ENCODE assay signal across 8 cellular contexts in genomic region chr1:61083799-61084385, GRCh38. TPM values are rescaled to one million over a fixed set of nuclear protein-coding genes. Genes with fewer than 3 reads are reported as not detected.
DNase-seq lines count a peak whose midpoint lies in the region; ATAC-seq and TF ChIP-seq lines count a peak whose summit lies in the region.

No MANE protein-coding gene starts in this region.

- H3K36me3 Mint-ChIP-seq in Calu3 (ENCODE audit: insufficient read depth, unreplicated experiment), result peaks cover 47% of the 10 kb centered on the region

- ATAC-seq in RWPE2 (ENCODE audit: low read depth) (no peak), GM21367 (IDR thresholded peaks at IDR 0.05; ENCODE audit: unreplicated experiment) (no peak)

- H3K27me3 ChIP-seq in RWPE2 (ENCODE audit: insufficient read depth, poor library complexity, severe bottlenecking), result no peaks in the 10 kb centered on the region
- no peaks in the 10 kb centered on the region for H3K27me3 ChIP-seq in fibroblast of lung (ENCODE audit: control insufficient read depth, insufficient read depth, low read length)
- H3K27me3 ChIP-seq in parathyroid adenoma (ENCODE audit: control insufficient read depth, insufficient read depth, low read length), result no peaks in the 10 kb centered on the region

- peak overlapping the region; percentile 85 for H3K27ac ChIP-seq in RWPE2 (ENCODE audit: poor library complexity, severe bottlenecking)
- H3K27ac ChIP-seq in fibroblast of lung (ENCODE audit: insufficient read depth, low read length), result peak overlapping the region; percentile 58
- H3K27ac ChIP-seq in parathyroid adenoma, result peak overlapping the region; percentile 61

- H2AFZ ChIP-seq in fibroblast of lung (ENCODE audit: low read length) (peak overlapping the region; percentile 73), parathyroid adenoma (peak overlapping the region; percentile 62)

- H3K4me1 Mint-ChIP-seq in Calu3 (ENCODE audit: low read depth, unreplicated experiment), result peaks cover 47% of the 10 kb centered on the region

- peaks cover 11% of the 10 kb centered on the region for H3K36me3 ChIP-seq in RWPE2 (ENCODE audit: low read depth)
- peaks cover 4% of the 10 kb centered on the region for H3K36me3 ChIP-seq in fibroblast of lung (ENCODE audit: control insufficient read depth, insufficient read depth, low read length)
- no peaks in the 10 kb centered on the region for H3K36me3 ChIP-seq in parathyroid adenoma (ENCODE audit: control insufficient read depth, insufficient read depth, low read length)

- no peaks in the 10 kb centered on the region for H3K9me3 ChIP-seq in RWPE2 (ENCODE audit: severe bottlenecking)
- H3K9me3 ChIP-seq in fibroblast of lung (ENCODE audit: control insufficient read depth, insufficient read depth, low read depth, low read length), result no peaks in the 10 kb centered on the region
- H3K9me3 ChIP-seq in parathyroid adenoma (ENCODE audit: control insufficient read depth, low read length), result no peaks in the 10 kb centered on the region

- H3K4me3 ChIP-seq in RWPE2 (ENCODE audit: severe bottlenecking) (peak overlapping the region; percentile 88), fibroblast of lung (replicated peaks in 1 of 4; ENCODE audit: control extremely low read depth in 1 of 4, insufficient read depth in 1 of 4, low read depth in 3 of 4, low read length in 4 of 4) (peak overlapping the region; percentile 60 to 80 (median 75)), parathyroid adenoma (ENCODE audit: low read depth, low read length) (peak overlapping the region; percentile 68)

- peak overlapping the region; percentile 93 for H3K4me2 ChIP-seq in fibroblast of lung (ENCODE audit: extremely low read depth, insufficient read depth, low read length)
- H3K4me2 ChIP-seq in parathyroid adenoma (ENCODE audit: low read length), result peak overlapping the region; percentile 73

- no peaks in the 10 kb centered on the region for H3K27me3 Mint-ChIP-seq in Calu3 (ENCODE audit: unreplicated experiment)

- H3K79me2 ChIP-seq in fibroblast of lung (ENCODE audit: control insufficient read depth, insufficient read depth, low read length) (peaks cover 8% of the 10 kb centered on the region), parathyroid adenoma (peaks cover 3% of the 10 kb centered on the region)

- no peak for DNase-seq in Calu3
- no peak for DNase-seq in RWPE2 (ENCODE audit: low spot score)
- DNase-seq in fibroblast of lung (ENCODE audit: low read depth in 2 of 2), result peak; percentile 13 to 48
- DNase-seq in NCI-H446 treated with DMSO at 0.1 percent for 48 hours (lab: John Stamatoyannopoulos, UW), result no peak
- DNase-seq in NCI-H187 (lab: John Stamatoyannopoulos, UW), result no peak
- DNase-seq in HuH-7.5 (ENCODE audit: low spot score), result no peak

- H3K4me3 Mint-ChIP-seq in Calu3 (ENCODE audit: low read depth, unreplicated experiment), result peak overlapping the region; percentile 89

- intact Hi-C loops in Calu3 (cut with micrococcal nuclease; ENCODE audit: unreplicated experiment), result loop anchor here (2.0 to 10.0 kb wide), 4 partner anchors 49 to 368 kb away; no protein-coding TSS in a partner anchor

- no peaks in the 10 kb centered on the region for H4K20me1 ChIP-seq in fibroblast of lung (ENCODE audit: control insufficient read depth, extremely low read depth, insufficient read depth, low read length)

- BruUV-seq in Calu3 (replicated peaks; lab: Mats Ljungman, UMichigan), result no TSS peak

- TF ChIP-seq CTCF in Calu3 (IDR thresholded peaks at IDR 0.05; ENCODE audit: unreplicated experiment) (no peak), RWPE2 (IDR thresholded peaks at IDR 0.05; ENCODE audit: poor library complexity, severe bottlenecking) (no peak), fibroblast of lung (conservative IDR thresholded peaks at IDR 0.05 in 1 of 2, IDR thresholded peaks at IDR 0.05 in 1 of 2; ENCODE audit: low read depth in 1 of 2, low read length in 2 of 2) (no peak), parathyroid adenoma (IDR thresholded peaks at IDR 0.05) (no peak)

- H3K9me3 Mint-ChIP-seq in Calu3 (ENCODE audit: low read depth, unreplicated experiment), result no peaks in the 10 kb centered on the region

- CTCF ChIA-PET in Calu3 (lab: Charles Lee), result no interaction called here

- H3K4me1 ChIP-seq in RWPE2 (ENCODE audit: insufficient read depth, poor library complexity, severe bottlenecking), result peaks cover 47% of the 10 kb centered on the region
- H3K4me1 ChIP-seq in fibroblast of lung (ENCODE audit: control insufficient read depth, extremely low read depth, insufficient read depth, low read length), result peaks cover 14% of the 10 kb centered on the region
- peaks cover 16% of the 10 kb centered on the region for H3K4me1 ChIP-seq in parathyroid adenoma

- H3K9ac ChIP-seq in fibroblast of lung (ENCODE audit: insufficient read depth, low read length) (peak overlapping the region; percentile 83), parathyroid adenoma (peak overlapping the region; percentile 46)

- peak overlapping the region; percentile 88 for H3K27ac Mint-ChIP-seq in Calu3 (ENCODE audit: unreplicated experiment)

RNA-seq across cellular contexts. Expression of gene NFIA, which starts 1.5 kb away (rescaled TPM):
- total RNA-seq in Calu3 (2022) (28.3 and 38.6 TPM in 2 replicates), fibroblast of lung (5.4 TPM in 2 replicates)
- 10.9 and 11.0 TPM in 2 replicates for polyA plus RNA-seq in fibroblast of lung
- polyA plus RNA-seq in fibroblast of lung (2012), result 3.9 and 5.6 TPM in 2 replicates
- polyA minus RNA-seq in fibroblast of lung (ENCODE audit: low replicate concordance), result 22.5 and 43.5 TPM in 2 replicates

Comparison
In these comparisons a context has a peak if more than half of its experiments do, and no peak if none do; other contexts are left out.
1. DNase-seq: peak in fibroblast of lung (2 of 2); none in Calu3 (single experiment), RWPE2 (single experiment), NCI-H446 treated with DMSO at 0.1 percent for 48 hours (single experiment), NCI-H187 (0 of 2) and HuH-7.5 (single experiment).
2. Peak in every context shown above with its lines, with median percentiles within 50 percentile points of each other: H3K27ac ChIP-seq and H3K4me3 ChIP-seq.